In genomic region chr17:73990290-73990689, GRCh38 we compare ENCODE assay signal across 2 cellular contexts.
TF ChIP-seq lines count a peak whose summit lies in the region.

No MANE protein-coding gene starts in this region.

TF ChIP-seq in A549, 52 proteins besides CTCF, POLR2A, EP300 and RAD21 (continued from another document):
- TF ChIP-seq, protein P1, sequence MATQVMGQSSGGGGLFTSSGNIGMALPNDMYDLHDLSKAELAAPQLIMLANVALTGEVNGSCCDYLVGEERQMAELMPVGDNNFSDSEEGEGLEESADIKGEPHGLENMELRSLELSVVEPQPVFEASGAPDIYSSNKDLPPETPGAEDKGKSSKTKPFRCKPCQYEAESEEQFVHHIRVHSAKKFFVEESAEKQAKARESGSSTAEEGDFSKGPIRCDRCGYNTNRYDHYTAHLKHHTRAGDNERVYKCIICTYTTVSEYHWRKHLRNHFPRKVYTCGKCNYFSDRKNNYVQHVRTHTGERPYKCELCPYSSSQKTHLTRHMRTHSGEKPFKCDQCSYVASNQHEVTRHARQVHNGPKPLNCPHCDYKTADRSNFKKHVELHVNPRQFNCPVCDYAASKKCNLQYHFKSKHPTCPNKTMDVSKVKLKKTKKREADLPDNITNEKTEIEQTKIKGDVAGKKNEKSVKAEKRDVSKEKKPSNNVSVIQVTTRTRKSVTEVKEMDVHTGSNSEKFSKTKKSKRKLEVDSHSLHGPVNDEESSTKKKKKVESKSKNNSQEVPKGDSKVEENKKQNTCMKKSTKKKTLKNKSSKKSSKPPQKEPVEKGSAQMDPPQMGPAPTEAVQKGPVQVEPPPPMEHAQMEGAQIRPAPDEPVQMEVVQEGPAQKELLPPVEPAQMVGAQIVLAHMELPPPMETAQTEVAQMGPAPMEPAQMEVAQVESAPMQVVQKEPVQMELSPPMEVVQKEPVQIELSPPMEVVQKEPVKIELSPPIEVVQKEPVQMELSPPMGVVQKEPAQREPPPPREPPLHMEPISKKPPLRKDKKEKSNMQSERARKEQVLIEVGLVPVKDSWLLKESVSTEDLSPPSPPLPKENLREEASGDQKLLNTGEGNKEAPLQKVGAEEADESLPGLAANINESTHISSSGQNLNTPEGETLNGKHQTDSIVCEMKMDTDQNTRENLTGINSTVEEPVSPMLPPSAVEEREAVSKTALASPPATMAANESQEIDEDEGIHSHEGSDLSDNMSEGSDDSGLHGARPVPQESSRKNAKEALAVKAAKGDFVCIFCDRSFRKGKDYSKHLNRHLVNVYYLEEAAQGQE (IDR thresholded peaks at IDR 0.05): no peak
- TF ChIP-seq MYC (IDR thresholded peaks at IDR 0.05; ENCODE audit: borderline replicate concordance, low read length): no peak

TF ChIP-seq in K562, 482 proteins besides CTCF, POLR2A, EP300 and RAD21 (continued from another document):
- TF ChIP-seq RBM25 (IDR thresholded peaks at IDR 0.05; ENCODE audit: low read depth, low read length, severe bottlenecking): peak; percentile 21
- TF ChIP-seq ZNF184 (CRISPR knock-in tag; IDR thresholded peaks at IDR 0.05): no peak
TF ChIP-seq in K562: peak in this region for 2.
